Comparison of ENCODE assay signal across 1 cellular context in the genomic region with DNA sequence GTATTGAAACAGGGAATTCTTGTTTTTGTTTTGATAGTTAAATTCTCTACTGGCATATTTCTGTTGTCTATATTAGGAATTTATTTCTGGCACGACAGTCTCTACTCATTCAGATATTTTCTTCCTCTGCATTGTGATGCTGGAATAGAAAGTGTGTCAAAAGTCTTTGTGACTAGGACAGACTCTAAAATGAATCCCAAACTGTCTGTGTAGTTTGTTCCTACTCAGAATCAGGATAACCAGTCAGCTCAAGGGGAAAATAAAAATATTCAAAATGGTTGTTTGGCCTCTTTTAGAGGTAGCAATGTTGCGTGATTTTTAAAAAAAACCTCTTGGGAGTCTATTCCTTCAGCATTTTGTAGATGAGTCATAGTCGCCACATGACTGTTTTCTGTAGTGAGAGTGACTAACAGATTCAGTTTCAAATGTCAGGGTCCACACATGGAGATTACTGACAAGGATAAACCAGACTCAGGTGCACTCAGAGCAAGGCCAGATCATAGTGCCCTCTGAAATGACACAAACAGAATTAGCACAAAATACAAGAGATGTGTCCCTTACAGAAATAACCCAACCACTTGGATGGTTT.
TF ChIP-seq lines count a peak whose summit lies in the region.

No MANE protein-coding gene starts in this region.

TF ChIP-seq in GM12878, 131 proteins besides CTCF, POLR2A, EP300 and RAD21 (continued from another document and continues in another):
- TF ChIP-seq, protein P1, sequence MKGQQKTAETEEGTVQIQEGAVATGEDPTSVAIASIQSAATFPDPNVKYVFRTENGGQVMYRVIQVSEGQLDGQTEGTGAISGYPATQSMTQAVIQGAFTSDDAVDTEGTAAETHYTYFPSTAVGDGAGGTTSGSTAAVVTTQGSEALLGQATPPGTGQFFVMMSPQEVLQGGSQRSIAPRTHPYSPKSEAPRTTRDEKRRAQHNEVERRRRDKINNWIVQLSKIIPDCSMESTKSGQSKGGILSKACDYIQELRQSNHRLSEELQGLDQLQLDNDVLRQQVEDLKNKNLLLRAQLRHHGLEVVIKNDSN (IDR thresholded peaks at IDR 0.05; ENCODE audit: borderline replicate concordance, extremely low read length, insufficient read depth, low read depth, low read length) = no peak
- TF ChIP-seq HDAC6 (IDR thresholded peaks at IDR 0.05; ENCODE audit: unreplicated experiment) (no peak), NFXL1 (IDR thresholded peaks at IDR 0.05; ENCODE audit: borderline replicate concordance) (no peak), WRNIP1 (IDR thresholded peaks at IDR 0.05; ENCODE audit: borderline replicate concordance, low read depth, low read length) (no peak), RUNX3 (IDR thresholded peaks at IDR 0.05; ENCODE audit: low read length) (peak; percentile 91), KAT2A (conservative IDR thresholded peaks at IDR 0.05; ENCODE audit: control insufficient read depth, low read depth, low read length) (no peak), NR2F1 (conservative IDR thresholded peaks at IDR 0.05) (no peak), SREBF1 (IDR thresholded peaks at IDR 0.05; ENCODE audit: low read length) (no peak), MYC (IDR thresholded peaks at IDR 0.05; ENCODE audit: insufficient read depth, insufficient read length, insufficient replicate concordance, low read length, severe bottlenecking) (no peak), KLF5 (IDR thresholded peaks at IDR 0.05; ENCODE audit: partially characterized antibody) (no peak), EZH2 (IDR thresholded peaks at IDR 0.05; ENCODE audit: borderline replicate concordance, control insufficient read depth, low read depth, low read length) (no peak), CBFB (IDR thresholded peaks at IDR 0.05; ENCODE audit: low read depth) (no peak), LARP7 (IDR thresholded peaks at IDR 0.05) (no peak), SUZ12 (IDR thresholded peaks at IDR 0.05; ENCODE audit: unreplicated experiment) (no peak), JUNB (IDR thresholded peaks at IDR 0.05) (peak; percentile 99), BACH1 (IDR thresholded peaks at IDR 0.05; ENCODE audit: borderline replicate concordance) (no peak), FOXM1 (IDR thresholded peaks at IDR 0.05; ENCODE audit: low read depth, low read length) (peak; percentile 89), FOS (IDR thresholded peaks at IDR 0.05; ENCODE audit: borderline replicate concordance, extremely low read depth, insufficient read length) (no peak), MXI1 (IDR thresholded peaks at IDR 0.05; ENCODE audit: low read depth, low read length) (no peak), SUPT20H (IDR thresholded peaks at IDR 0.05; ENCODE audit: borderline replicate concordance, control insufficient read depth, low read depth, low read length) (no peak), RELA (IDR thresholded peaks at IDR 0.05; ENCODE audit: borderline replicate concordance, partially characterized antibody) (no peak), YY1 (IDR thresholded peaks at IDR 0.05; ENCODE audit: low read depth, low read length) (0 out of 2 replicates have a peak, but pooled peaks have one; percentile 14), STAT3 (IDR thresholded peaks at IDR 0.05; ENCODE audit: low read depth, low read length) (no peak), RAD51 (IDR thresholded peaks at IDR 0.05) (no peak), POLR2AphosphoS5 (IDR thresholded peaks at IDR 0.05; ENCODE audit: low read length) (no peak), TCF12 (IDR thresholded peaks at IDR 0.05; ENCODE audit: low read depth, low read length) (peak; percentile 49; the same call in 1 of the 2 replicates), IKZF1 (conservative IDR thresholded peaks at IDR 0.05) (no peak), POU2F2 (IDR thresholded peaks at IDR 0.05; ENCODE audit: borderline replicate concordance, low read depth, low read length) (no peak), EED (IDR thresholded peaks at IDR 0.05; ENCODE audit: low read depth) (peak; percentile 89), MEF2A (IDR thresholded peaks at IDR 0.05; ENCODE audit: insufficient read depth, low read depth, low read length) (peak; percentile 76), MTA3 (IDR thresholded peaks at IDR 0.05; ENCODE audit: borderline replicate concordance, low read length) (peak; percentile 77; the same call in 1 of the 2 replicates), ZNF217 (IDR thresholded peaks at IDR 0.05) (no peak), ZNF384 (IDR thresholded peaks at IDR 0.05; ENCODE audit: borderline replicate concordance, low read depth, low read length) (no peak), EGR1 (IDR thresholded peaks at IDR 0.05; ENCODE audit: borderline replicate concordance in 1 of 2, low read depth in 2 of 2, low read length in 2 of 2) (no peak), STAT1 (conservative IDR thresholded peaks at IDR 0.05) (no peak)
- TF ChIP-seq, protein P2, sequence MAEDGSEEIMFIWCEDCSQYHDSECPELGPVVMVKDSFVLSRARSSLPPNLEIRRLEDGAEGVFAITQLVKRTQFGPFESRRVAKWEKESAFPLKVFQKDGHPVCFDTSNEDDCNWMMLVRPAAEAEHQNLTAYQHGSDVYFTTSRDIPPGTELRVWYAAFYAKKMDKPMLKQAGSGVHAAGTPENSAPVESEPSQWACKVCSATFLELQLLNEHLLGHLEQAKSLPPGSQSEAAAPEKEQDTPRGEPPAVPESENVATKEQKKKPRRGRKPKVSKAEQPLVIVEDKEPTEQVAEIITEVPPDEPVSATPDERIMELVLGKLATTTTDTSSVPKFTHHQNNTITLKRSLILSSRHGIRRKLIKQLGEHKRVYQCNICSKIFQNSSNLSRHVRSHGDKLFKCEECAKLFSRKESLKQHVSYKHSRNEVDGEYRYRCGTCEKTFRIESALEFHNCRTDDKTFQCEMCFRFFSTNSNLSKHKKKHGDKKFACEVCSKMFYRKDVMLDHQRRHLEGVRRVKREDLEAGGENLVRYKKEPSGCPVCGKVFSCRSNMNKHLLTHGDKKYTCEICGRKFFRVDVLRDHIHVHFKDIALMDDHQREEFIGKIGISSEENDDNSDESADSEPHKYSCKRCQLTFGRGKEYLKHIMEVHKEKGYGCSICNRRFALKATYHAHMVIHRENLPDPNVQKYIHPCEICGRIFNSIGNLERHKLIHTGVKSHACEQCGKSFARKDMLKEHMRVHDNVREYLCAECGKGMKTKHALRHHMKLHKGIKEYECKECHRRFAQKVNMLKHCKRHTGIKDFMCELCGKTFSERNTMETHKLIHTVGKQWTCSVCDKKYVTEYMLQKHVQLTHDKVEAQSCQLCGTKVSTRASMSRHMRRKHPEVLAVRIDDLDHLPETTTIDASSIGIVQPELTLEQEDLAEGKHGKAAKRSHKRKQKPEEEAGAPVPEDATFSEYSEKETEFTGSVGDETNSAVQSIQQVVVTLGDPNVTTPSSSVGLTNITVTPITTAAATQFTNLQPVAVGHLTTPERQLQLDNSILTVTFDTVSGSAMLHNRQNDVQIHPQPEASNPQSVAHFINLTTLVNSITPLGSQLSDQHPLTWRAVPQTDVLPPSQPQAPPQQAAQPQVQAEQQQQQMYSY (CRISPR knock-in tag; IDR thresholded peaks at IDR 0.05) = no peak
- TF ChIP-seq, protein P3, sequence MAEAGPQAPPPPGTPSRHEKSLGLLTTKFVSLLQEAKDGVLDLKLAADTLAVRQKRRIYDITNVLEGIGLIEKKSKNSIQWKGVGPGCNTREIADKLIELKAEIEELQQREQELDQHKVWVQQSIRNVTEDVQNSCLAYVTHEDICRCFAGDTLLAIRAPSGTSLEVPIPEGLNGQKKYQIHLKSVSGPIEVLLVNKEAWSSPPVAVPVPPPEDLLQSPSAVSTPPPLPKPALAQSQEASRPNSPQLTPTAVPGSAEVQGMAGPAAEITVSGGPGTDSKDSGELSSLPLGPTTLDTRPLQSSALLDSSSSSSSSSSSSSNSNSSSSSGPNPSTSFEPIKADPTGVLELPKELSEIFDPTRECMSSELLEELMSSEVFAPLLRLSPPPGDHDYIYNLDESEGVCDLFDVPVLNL (IDR thresholded peaks at IDR 0.05; ENCODE audit: low read depth, low read length) = no peak
- TF ChIP-seq, protein P4, sequence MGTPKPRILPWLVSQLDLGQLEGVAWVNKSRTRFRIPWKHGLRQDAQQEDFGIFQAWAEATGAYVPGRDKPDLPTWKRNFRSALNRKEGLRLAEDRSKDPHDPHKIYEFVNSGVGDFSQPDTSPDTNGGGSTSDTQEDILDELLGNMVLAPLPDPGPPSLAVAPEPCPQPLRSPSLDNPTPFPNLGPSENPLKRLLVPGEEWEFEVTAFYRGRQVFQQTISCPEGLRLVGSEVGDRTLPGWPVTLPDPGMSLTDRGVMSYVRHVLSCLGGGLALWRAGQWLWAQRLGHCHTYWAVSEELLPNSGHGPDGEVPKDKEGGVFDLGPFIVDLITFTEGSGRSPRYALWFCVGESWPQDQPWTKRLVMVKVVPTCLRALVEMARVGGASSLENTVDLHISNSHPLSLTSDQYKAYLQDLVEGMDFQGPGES (IDR thresholded peaks at IDR 0.05) = no peak
- TF ChIP-seq, protein P5, sequence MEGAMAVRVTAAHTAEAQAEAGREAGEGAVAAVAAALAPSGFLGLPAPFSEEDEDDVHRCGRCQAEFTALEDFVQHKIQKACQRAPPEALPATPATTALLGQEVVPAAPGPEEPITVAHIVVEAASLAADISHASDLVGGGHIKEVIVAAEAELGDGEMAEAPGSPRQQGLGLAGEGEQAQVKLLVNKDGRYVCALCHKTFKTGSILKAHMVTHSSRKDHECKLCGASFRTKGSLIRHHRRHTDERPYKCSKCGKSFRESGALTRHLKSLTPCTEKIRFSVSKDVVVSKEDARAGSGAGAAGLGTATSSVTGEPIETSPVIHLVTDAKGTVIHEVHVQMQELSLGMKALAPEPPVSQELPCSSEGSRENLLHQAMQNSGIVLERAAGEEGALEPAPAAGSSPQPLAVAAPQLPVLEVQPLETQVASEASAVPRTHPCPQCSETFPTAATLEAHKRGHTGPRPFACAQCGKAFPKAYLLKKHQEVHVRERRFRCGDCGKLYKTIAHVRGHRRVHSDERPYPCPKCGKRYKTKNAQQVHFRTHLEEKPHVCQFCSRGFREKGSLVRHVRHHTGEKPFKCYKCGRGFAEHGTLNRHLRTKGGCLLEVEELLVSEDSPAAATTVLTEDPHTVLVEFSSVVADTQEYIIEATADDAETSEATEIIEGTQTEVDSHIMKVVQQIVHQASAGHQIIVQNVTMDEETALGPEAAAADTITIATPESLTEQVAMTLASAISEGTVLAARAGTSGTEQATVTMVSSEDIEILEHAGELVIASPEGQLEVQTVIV (IDR thresholded peaks at IDR 0.05; ENCODE audit: borderline replicate concordance, partially characterized antibody) = no peak
- TF ChIP-seq, protein P6, sequence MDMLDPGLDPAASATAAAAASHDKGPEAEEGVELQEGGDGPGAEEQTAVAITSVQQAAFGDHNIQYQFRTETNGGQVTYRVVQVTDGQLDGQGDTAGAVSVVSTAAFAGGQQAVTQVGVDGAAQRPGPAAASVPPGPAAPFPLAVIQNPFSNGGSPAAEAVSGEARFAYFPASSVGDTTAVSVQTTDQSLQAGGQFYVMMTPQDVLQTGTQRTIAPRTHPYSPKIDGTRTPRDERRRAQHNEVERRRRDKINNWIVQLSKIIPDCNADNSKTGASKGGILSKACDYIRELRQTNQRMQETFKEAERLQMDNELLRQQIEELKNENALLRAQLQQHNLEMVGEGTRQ (IDR thresholded peaks at IDR 0.05; ENCODE audit: borderline replicate concordance, low read depth, low read length) = no peak
- TF ChIP-seq, protein P7, sequence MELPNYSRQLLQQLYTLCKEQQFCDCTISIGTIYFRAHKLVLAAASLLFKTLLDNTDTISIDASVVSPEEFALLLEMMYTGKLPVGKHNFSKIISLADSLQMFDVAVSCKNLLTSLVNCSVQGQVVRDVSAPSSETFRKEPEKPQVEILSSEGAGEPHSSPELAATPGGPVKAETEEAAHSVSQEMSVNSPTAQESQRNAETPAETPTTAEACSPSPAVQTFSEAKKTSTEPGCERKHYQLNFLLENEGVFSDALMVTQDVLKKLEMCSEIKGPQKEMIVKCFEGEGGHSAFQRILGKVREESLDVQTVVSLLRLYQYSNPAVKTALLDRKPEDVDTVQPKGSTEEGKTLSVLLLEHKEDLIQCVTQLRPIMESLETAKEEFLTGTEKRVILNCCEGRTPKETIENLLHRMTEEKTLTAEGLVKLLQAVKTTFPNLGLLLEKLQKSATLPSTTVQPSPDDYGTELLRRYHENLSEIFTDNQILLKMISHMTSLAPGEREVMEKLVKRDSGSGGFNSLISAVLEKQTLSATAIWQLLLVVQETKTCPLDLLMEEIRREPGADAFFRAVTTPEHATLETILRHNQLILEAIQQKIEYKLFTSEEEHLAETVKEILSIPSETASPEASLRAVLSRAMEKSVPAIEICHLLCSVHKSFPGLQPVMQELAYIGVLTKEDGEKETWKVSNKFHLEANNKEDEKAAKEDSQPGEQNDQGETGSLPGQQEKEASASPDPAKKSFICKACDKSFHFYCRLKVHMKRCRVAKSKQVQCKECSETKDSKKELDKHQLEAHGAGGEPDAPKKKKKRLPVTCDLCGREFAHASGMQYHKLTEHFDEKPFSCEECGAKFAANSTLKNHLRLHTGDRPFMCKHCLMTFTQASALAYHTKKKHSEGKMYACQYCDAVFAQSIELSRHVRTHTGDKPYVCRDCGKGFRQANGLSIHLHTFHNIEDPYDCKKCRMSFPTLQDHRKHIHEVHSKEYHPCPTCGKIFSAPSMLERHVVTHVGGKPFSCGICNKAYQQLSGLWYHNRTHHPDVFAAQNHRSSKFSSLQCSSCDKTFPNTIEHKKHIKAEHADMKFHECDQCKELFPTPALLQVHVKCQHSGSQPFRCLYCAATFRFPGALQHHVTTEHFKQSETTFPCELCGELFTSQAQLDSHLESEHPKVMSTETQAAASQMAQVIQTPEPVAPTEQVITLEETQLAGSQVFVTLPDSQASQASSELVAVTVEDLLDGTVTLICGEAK (IDR thresholded peaks at IDR 0.05; ENCODE audit: borderline replicate concordance) = no peak
- TF ChIP-seq, protein P8, sequence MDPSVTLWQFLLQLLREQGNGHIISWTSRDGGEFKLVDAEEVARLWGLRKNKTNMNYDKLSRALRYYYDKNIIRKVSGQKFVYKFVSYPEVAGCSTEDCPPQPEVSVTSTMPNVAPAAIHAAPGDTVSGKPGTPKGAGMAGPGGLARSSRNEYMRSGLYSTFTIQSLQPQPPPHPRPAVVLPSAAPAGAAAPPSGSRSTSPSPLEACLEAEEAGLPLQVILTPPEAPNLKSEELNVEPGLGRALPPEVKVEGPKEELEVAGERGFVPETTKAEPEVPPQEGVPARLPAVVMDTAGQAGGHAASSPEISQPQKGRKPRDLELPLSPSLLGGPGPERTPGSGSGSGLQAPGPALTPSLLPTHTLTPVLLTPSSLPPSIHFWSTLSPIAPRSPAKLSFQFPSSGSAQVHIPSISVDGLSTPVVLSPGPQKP (IDR thresholded peaks at IDR 0.05; ENCODE audit: low read depth, low read length) = no peak
